Comparison of ENCODE assay signal across 8 cellular contexts in genomic region chr6:47309326-47310130, GRCh38. TPM values are rescaled to one million over a fixed set of nuclear protein-coding genes. Genes with fewer than 3 reads are reported as not detected.
A peak's percentile ranks its signal among the peaks of the same experiment; 100 is the strongest.
DNase-seq lines count a peak whose midpoint lies in the region; ATAC-seq and FAIRE-seq lines count a peak whose summit lies in the region.

TSS of gene TNFRSF21 (minus strand) at chr6:47309905. CDS start at chr6:47309511, 394 bp downstream.

- ATAC-seq in GM19467 (IDR thresholded peaks at IDR 0.05; ENCODE audit: unreplicated experiment), result peak; percentile 99

- H3K9me3 ChIP-seq in mesodermal cell (ENCODE audit: control insufficient read depth, low read length), result no peaks in the 10 kb centered on the region

- 0% methylated on average over 55 to 63 of the region's 81 CpGs for WGBS in mesodermal cell (ENCODE audit: insufficient coverage in 2 of 2), 2 experiments

- peak; percentile 92 for FAIRE-seq in endometrium (lab: Jason Lieb, UNC)

- H3K27ac ChIP-seq in mesodermal cell (ENCODE audit: low read depth, low read length, severe bottlenecking), result peak within 1 kb of the TSS; percentile 51

- H3K4me3 ChIP-seq in mesodermal cell (ENCODE audit: extremely low read depth, insufficient read depth, low read length, poor library complexity, severe bottlenecking), result peak within 1 kb of the TSS; percentile 97

- H3K4me1 ChIP-seq in mesodermal cell (ENCODE audit: control insufficient read depth, insufficient read depth, low read length, poor library complexity, severe bottlenecking), result peaks cover 8% of the 10 kb centered on the region

- peaks cover 22% of the 10 kb centered on the region for H3K36me3 ChIP-seq in mesodermal cell (ENCODE audit: control insufficient read depth, insufficient read depth, low read length)

- DNase-seq in COLO829 (ENCODE audit: low spot score) (peak; percentile 96), HS-5 (ENCODE audit: low read depth) (peak; percentile 65), NOMO-1 (lab: John Stamatoyannopoulos, UW; ENCODE audit: unreplicated experiment in 2 of 2) (peak; percentile 82 to 83)
- peak; percentile 32 for DNase-seq in activated CD8-positive, alpha-beta memory T cell treated with anti-CD3 and anti-CD28 coated beads, Interleukin-2, amount 50 U/mL, for 1 hour (ENCODE audit: extremely low read depth)
- peak; percentile 73 for DNase-seq in stimulated activated CD8-positive, alpha-beta memory T cell treated with anti-CD3 and anti-CD28 coated beads, Interleukin-15, amount 100 ng/mL, for 48 hours (ENCODE audit: low read depth in 2 of 2)

RNA-seq across cellular contexts. Expression of gene TNFRSF21, which starts in this region (rescaled TPM):
- polyA plus RNA-seq in mesodermal cell (2013, experiment 1 of 2), result 63.4 TPM
- 58.5 TPM for polyA plus RNA-seq in mesodermal cell (2013, experiment 2 of 2)

Comparison
In these comparisons a context has a peak if more than half of its experiments do, and no peak if none do; other contexts are left out.
1. Peak in every context shown above with its lines: DNase-seq, ATAC-seq, H3K4me3 ChIP-seq and H3K27ac ChIP-seq.
2. DNase-seq: peak in every context shown above with its lines; median percentile 96 in COLO829; 82 in NOMO-1; 73 in stimulated activated CD8-positive, alpha-beta memory T cell treated with anti-CD3 and anti-CD28 coated beads, Interleukin-15, amount 100 ng/mL, for 48 hours; 65 in HS-5; 32 in activated CD8-positive, alpha-beta memory T cell treated with anti-CD3 and anti-CD28 coated beads, Interleukin-2, amount 50 U/mL, for 1 hour.